7 cellular contexts compared by ENCODE assay signal in the genomic region with DNA sequence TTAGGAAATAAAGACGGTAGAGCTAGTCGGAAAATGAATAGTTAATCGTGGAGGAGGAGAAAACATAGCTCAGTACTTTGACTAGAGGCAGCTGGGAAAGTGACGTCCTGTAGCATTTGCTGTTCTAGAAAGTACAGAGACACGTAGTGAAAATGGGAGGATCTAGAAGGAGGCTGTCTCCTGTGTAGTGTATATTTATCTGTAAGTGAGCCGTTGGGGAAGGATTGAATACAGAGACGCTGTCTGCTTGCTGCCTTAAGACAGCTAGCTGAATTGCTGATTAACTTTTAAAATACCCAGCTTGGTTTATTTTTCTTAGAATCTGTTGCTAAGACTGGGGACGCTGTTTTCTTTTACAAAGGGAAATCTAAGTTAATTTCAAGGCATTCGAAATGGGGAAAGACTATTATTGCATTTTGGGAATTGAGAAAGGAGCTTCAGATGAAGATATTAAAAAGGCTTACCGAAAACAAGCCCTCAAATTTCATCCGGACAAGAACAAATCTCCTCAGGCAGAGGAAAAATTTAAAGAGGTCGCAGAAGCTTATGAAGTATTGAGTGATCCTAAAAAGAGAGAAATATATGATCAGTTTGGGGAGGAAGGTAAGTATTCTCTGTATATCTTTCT. TPM values are rescaled to one million over a fixed set of nuclear protein-coding genes. Genes with fewer than 3 reads are reported as not detected.
A peak's percentile ranks its signal among the peaks of the same experiment; 100 is the strongest.
DNase-seq lines count a peak whose midpoint lies in the region; ATAC-seq and TF ChIP-seq lines count a peak whose summit lies in the region.

A gene (plus strand): TSS at position 221 of the 628 bp plus-strand sequence. CDS start 172 bp downstream, at position 393.

- ATAC-seq in GM18511 (IDR thresholded peaks at IDR 0.05; ENCODE audit: unreplicated experiment), result peak; percentile 98
- ATAC-seq in HG02943 (IDR thresholded peaks at IDR 0.05; ENCODE audit: low read depth, unreplicated experiment), result peak; percentile 99

- intact Hi-C loops in lower leg skin (cut with DNase I; ENCODE audit: low total_unique reads), result no loop called here

- DNase-seq in NCI-H446 (lab: John Stamatoyannopoulos, UW), result peak; percentile 79 to 92
- peak; percentile 61 to 63 for DNase-seq in activated CD4-positive, alpha-beta T cell treated with anti-CD3 and anti-CD28 coated beads for 4 hours
- peak; percentile 65 for DNase-seq in effector CD4-positive, alpha-beta T cell
- DNase-seq in lower leg skin (ENCODE audit: low spot score in 2 of 2), result peak in 1 of 2 donors; percentile 89
- peak in 2 of 3 donors; percentile 28 to 37 for DNase-seq in stimulated activated CD4-positive, alpha-beta T cell treated with anti-CD3 and anti-CD28 coated beads, TNF-alpha, amount 100 ng/mL, for 1 hour (ENCODE audit: low read depth in 3 of 3, low spot score in 1 of 3)

- no peak for TF ChIP-seq CTCF in lower leg skin (IDR thresholded peaks at IDR 0.05)

- TF ChIP-seq POLR2A in lower leg skin (IDR thresholded peaks at IDR 0.05), result peak in 1 of 2 donors; percentile 92

- 1 to 2% methylated on average over 12 of the region's 12 CpGs for WGBS in lower leg skin, 2 donors

- peak within 1 kb of the TSS; percentile 43 for H3K4me3 ChIP-seq in lower leg skin (ENCODE audit: low read depth, poor library complexity, severe bottlenecking)

RNA-seq across cellular contexts. Expression of the gene that starts here (rescaled TPM):
- 10 to 100 TPM in 3 of 4 donors, 1 to 10 TPM in 1; 9.3 to 15.5 (median 13.6) TPM for total RNA-seq in lower leg skin
